Comparison of ENCODE assay signal across 8 cellular contexts in genomic region chr15:62059818-62060115, GRCh38. TPM values are rescaled to one million over a fixed set of nuclear protein-coding genes. Genes with fewer than 3 reads are reported as not detected.
DNase-seq lines count a peak whose midpoint lies in the region; ATAC-seq and TF ChIP-seq lines count a peak whose summit lies in the region.

No MANE protein-coding gene starts in this region.

- DNase-seq in MV-4-11 (lab: John Stamatoyannopoulos, UW): peak; percentile 87
- DNase-seq in activated CD4-positive, CD25-positive, alpha-beta regulatory T cell (lab: John Stamatoyannopoulos, UW): peak in 3 of 4 experiments; percentile 31 to 41 (median 37)
- DNase-seq in cerebellum (ENCODE audit: low spot score): peak; percentile 36
- no peak for DNase-seq in left lobe of liver (ENCODE audit: low spot score)
- DNase-seq in stimulated activated CD4-positive, alpha-beta T cell treated with anti-CD3 and anti-CD28 coated beads, Interleukin-4, amount 100 ng/mL, for 48 hours (ENCODE audit: low read depth in 2 of 2): peak; percentile 43 to 58
- no peak for DNase-seq in NCI-H187 (lab: John Stamatoyannopoulos, UW)

- TF ChIP-seq POLR2A in GM18505 (IDR thresholded peaks at IDR 0.05; ENCODE audit: borderline replicate concordance, extremely low read depth, insufficient read depth, insufficient read length): no peak

- ATAC-seq in GM18505 (IDR thresholded peaks at IDR 0.05; ENCODE audit: unreplicated experiment) (peak; percentile 66), HG02623 (IDR thresholded peaks at IDR 0.05; ENCODE audit: unreplicated experiment) (peak; percentile 69), left lobe of liver (peak; percentile 66)

RNA-seq across cellular contexts. Expression of gene VPS13C, which starts 0.5 kb away (rescaled TPM):
- total RNA-seq in cerebellum (150 TPM), left lobe of liver (18.7 TPM)

RNA-seq across cellular contexts. Expression of gene C2CD4A, which starts 7.0 kb away (rescaled TPM):
- total RNA-seq in cerebellum (0.73 TPM), left lobe of liver (0.50 TPM)

Comparison
In these comparisons a context has a peak if more than half of its experiments do, and no peak if none do; other contexts are left out.
1. DNase-seq: peak in MV-4-11 (single experiment), activated CD4-positive, CD25-positive, alpha-beta regulatory T cell (3 of 4), cerebellum (single experiment) and stimulated activated CD4-positive, alpha-beta T cell treated with anti-CD3 and anti-CD28 coated beads, Interleukin-4, amount 100 ng/mL, for 48 hours (2 of 2); none in left lobe of liver (single experiment) and NCI-H187 (0 of 2).
2. Peak in every context shown above with its lines, with median percentiles within 50 percentile points of each other: ATAC-seq.